ENCODE assay signal across 1 cellular context in genomic region chrX:53441531-53442321, GRCh38.
TF ChIP-seq lines count a peak whose summit lies in the region.

No MANE protein-coding gene starts in this region.

TF ChIP-seq in IMR-90, 13 proteins besides CTCF, POLR2A, EP300 and RAD21:
- TF ChIP-seq, protein P1, sequence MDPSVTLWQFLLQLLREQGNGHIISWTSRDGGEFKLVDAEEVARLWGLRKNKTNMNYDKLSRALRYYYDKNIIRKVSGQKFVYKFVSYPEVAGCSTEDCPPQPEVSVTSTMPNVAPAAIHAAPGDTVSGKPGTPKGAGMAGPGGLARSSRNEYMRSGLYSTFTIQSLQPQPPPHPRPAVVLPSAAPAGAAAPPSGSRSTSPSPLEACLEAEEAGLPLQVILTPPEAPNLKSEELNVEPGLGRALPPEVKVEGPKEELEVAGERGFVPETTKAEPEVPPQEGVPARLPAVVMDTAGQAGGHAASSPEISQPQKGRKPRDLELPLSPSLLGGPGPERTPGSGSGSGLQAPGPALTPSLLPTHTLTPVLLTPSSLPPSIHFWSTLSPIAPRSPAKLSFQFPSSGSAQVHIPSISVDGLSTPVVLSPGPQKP (IDR thresholded peaks at IDR 0.05; ENCODE audit: borderline replicate concordance, low read depth, low read length), result no peak
- TF ChIP-seq NFE2L2 (IDR thresholded peaks at IDR 0.05; ENCODE audit: low read depth, low read length) (no peak), MXI1 (IDR thresholded peaks at IDR 0.05; ENCODE audit: borderline replicate concordance, low read depth, low read length) (no peak), FOS (IDR thresholded peaks at IDR 0.05; ENCODE audit: low read depth, low read length) (no peak), CEBPB (IDR thresholded peaks at IDR 0.05; ENCODE audit: low read depth, low read length) (no peak), RCOR1 (IDR thresholded peaks at IDR 0.05; ENCODE audit: insufficient replicate concordance, low read length) (no peak), RFX5 (IDR thresholded peaks at IDR 0.05; ENCODE audit: low read depth, low read length) (no peak), SMC3 (IDR thresholded peaks at IDR 0.05; ENCODE audit: low read depth, low read length) (no peak), BHLHE40 (IDR thresholded peaks at IDR 0.05; ENCODE audit: low read depth, low read length) (no peak), MAZ (IDR thresholded peaks at IDR 0.05; ENCODE audit: borderline replicate concordance, low read depth, low read length) (no peak), CHD1 (IDR thresholded peaks at IDR 0.05; ENCODE audit: low read depth, low read length) (no peak), USF2 (IDR thresholded peaks at IDR 0.05; ENCODE audit: low read depth, low read length) (no peak), MAFK (IDR thresholded peaks at IDR 0.05; ENCODE audit: low read depth, low read length) (no peak)
